2 cellular contexts compared by ENCODE assay signal in genomic region chr10:119028445-119028899, GRCh38.
TF ChIP-seq lines count a peak whose summit lies in the region.

No MANE protein-coding gene starts in this region.

TF ChIP-seq in GM12878, 131 proteins besides CTCF, POLR2A, EP300 and RAD21:
- TF ChIP-seq ETV6 (conservative IDR thresholded peaks at IDR 0.05 in 1 of 2, IDR thresholded peaks at IDR 0.05 in 1 of 2; ENCODE audit: borderline replicate concordance in 1 of 2, low read depth in 1 of 2), result peak in 1 of 2 experiments; percentile 80; a peak in 2 of 4 replicates

TF ChIP-seq in HepG2, 621 proteins besides CTCF, POLR2A, EP300 and RAD21:
- TF ChIP-seq ZNF556 (CRISPR knock-in tag; IDR thresholded peaks at IDR 0.05; ENCODE audit: borderline replicate concordance) (0 out of 2 replicates have a peak, but pooled peaks have one; percentile 8), U2AF2 (IDR thresholded peaks at IDR 0.05; ENCODE audit: low read depth, low read length) (0 out of 2 replicates have a peak, but pooled peaks have one; percentile 36), ZNF512 (CRISPR knock-in tag; IDR thresholded peaks at IDR 0.05) (peak; percentile 92), PAXIP1 (CRISPR knock-in tag; conservative IDR thresholded peaks at IDR 0.05) (0 out of 2 replicates have a peak, but pooled peaks have one; percentile 1)
